Comparison of ENCODE assay signal across 9 cellular contexts in the genomic region with DNA sequence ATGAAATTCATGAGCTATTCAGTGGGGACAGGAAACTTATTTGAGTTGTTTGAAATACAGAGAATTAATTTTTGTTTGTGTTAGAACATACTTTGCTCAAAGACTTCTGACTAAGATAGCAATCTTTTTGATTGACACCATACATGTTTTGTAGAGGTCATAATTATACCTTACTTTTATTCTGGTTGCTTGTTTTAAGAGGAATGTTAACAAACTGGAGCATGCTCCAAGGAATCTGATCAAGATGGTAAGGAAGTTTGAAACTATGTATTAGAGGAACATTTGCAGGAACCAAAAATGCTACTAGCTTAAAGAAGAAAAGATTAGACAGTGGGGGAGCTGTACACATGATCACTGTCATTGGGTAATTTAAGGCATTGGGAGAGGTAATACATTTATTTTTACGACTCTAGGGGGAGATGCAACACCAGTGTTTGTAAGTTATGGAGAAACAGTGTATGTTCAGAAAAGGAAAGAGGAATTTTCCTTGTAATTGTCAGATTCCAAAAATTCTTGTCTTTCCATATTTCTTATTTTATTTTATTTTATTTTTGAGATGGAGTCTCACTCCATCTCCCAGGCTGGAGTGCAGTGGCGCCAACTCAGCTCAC. TPM values are rescaled to one million over a fixed set of nuclear protein-coding genes. Genes with fewer than 3 reads are reported as not detected.
DNase-seq lines count a peak whose midpoint lies in the region; ATAC-seq and TF ChIP-seq lines count a peak whose summit lies in the region.
"Had no signal": no experiment of that assay in that cellular context is flagged by ENCODE, and none has a peak within 500 bp of the region (broad histone marks: within the 10 kb centered on the region; RNA-seq: fewer than 3 reads in every experiment).

No MANE protein-coding gene starts in this region.

- H3K27me3 Mint-ChIP-seq in CD8-positive, alpha-beta memory T cell = no peaks in the 10 kb centered on the region

- H3K9me3 Mint-ChIP-seq in CD8-positive, alpha-beta memory T cell = no peaks in the 10 kb centered on the region

- CTCF ChIA-PET in CD8-positive, alpha-beta memory T cell (lab: Charles Lee) = interaction anchor here (1.3 kb wide), 1 partner anchor 285 kb away, joined by 5 read pairs; no protein-coding TSS in a partner anchor

- H3K4me1 Mint-ChIP-seq in CD8-positive, alpha-beta memory T cell = peaks cover 68 to 90% (median 89%) of the 10 kb centered on the region in 3 donors

- H4K20me1 ChIP-seq in MM.1S (ENCODE audit: insufficient read depth, low read length) = peaks cover 58% of the 10 kb centered on the region
- H4K20me1 ChIP-seq in osteoblast (ENCODE audit: insufficient read depth, low read length) = peaks cover 75% of the 10 kb centered on the region

- peak overlapping the region in 4 of 7 donors; percentile 27 to 48 (median 34) for H3K4me3 Mint-ChIP-seq in CD8-positive, alpha-beta memory T cell

- H3K4me1 ChIP-seq in CD8-positive, alpha-beta memory T cell (ENCODE audit: insufficient read depth, low read length) = peaks cover 48% of the 10 kb centered on the region
- peaks cover 10% of the 10 kb centered on the region for H3K4me1 ChIP-seq in MM.1S (ENCODE audit: low read length)
- H3K4me1 ChIP-seq in osteoblast (ENCODE audit: insufficient read depth, low read length) = peaks cover 28% of the 10 kb centered on the region

- no peaks in the 10 kb centered on the region for H3F3A ChIP-seq in MM.1S (ENCODE audit: insufficient read depth, low read length)

- no peaks in the 10 kb centered on the region for H3K27me3 ChIP-seq in CD8-positive, alpha-beta memory T cell (ENCODE audit: insufficient read depth, low read length, poor library complexity, severe bottlenecking)
- H3K27me3 ChIP-seq in MM.1S (replicated peaks; ENCODE audit: insufficient read depth, low read length) (no peaks in the 10 kb centered on the region), osteoblast (ENCODE audit: insufficient read depth, low read length) (no peaks in the 10 kb centered on the region)

- H3K27ac ChIP-seq in CD8-positive, alpha-beta memory T cell (ENCODE audit: low read depth, low read length) = no peak overlapping the region
- H3K27ac ChIP-seq in MM.1S (ENCODE audit: low read length) = no peak overlapping the region
- H3K27ac ChIP-seq in osteoblast (ENCODE audit: low read depth, low read length) = no peak overlapping the region

- ATAC-seq in GM19438 (IDR thresholded peaks at IDR 0.05; ENCODE audit: low read depth, unreplicated experiment) (peak; percentile 54), GM19395 (IDR thresholded peaks at IDR 0.05; ENCODE audit: unreplicated experiment) (no peak)

- H2AFZ ChIP-seq in MM.1S (ENCODE audit: low read length) (no peak overlapping the region), osteoblast (ENCODE audit: low read length) (no peak overlapping the region)

- peak; percentile 9; the same call in 1 of the 2 replicates for TF ChIP-seq CTCF in MM.1S (IDR thresholded peaks at IDR 0.05; ENCODE audit: low read length)
- TF ChIP-seq CTCF in osteoblast (IDR thresholded peaks at IDR 0.05; ENCODE audit: extremely low read depth, low read depth, low read length) = peak; percentile 49

- no peak overlapping the region for H3K9ac ChIP-seq in MM.1S (ENCODE audit: low read length)

- H3K4me3 ChIP-seq in CD8-positive, alpha-beta memory T cell (ENCODE audit: low read length) = no peak overlapping the region
- H3K4me3 ChIP-seq in MM.1S (ENCODE audit: low read length) (no peak overlapping the region), osteoblast (ENCODE audit: insufficient read depth, low read length) (no peak overlapping the region)

- H3K4me2 ChIP-seq in MM.1S (ENCODE audit: low read depth, low read length) = no peak overlapping the region
- no peak overlapping the region for H3K4me2 ChIP-seq in osteoblast (ENCODE audit: insufficient read depth, low read length)

- peak overlapping the region in 5 of 8 donors; percentile 7 to 65 (median 51) for H3K27ac Mint-ChIP-seq in CD8-positive, alpha-beta memory T cell

- H3K36me3 ChIP-seq in CD8-positive, alpha-beta memory T cell (ENCODE audit: insufficient read depth, low read length) = no peaks in the 10 kb centered on the region
- no peaks in the 10 kb centered on the region for H3K36me3 ChIP-seq in MM.1S (replicated peaks; ENCODE audit: insufficient read depth, low read length)
- no peaks in the 10 kb centered on the region for H3K36me3 ChIP-seq in osteoblast (ENCODE audit: insufficient read depth, low read length)

- DNase-seq in CD8-positive, alpha-beta memory T cell = no peak
- DNase-seq in MM.1S (no peak), cerebellar cortex (ENCODE audit: low spot score) (peak; percentile 25), osteoblast (ENCODE audit: insufficient read length, low spot score, missing footprints) (no peak), GM19238 (ENCODE audit: insufficient read length, low spot score) (no peak)
- no peak for DNase-seq in stimulated activated CD4-positive, alpha-beta T cell treated with anti-CD3 and anti-CD28 coated beads, Interleukin-2, amount 100 ng/mL, for 48 hours
- DNase-seq: right cardiac atrium had no signal

- H3K9me2 ChIP-seq in MM.1S (replicated peaks; ENCODE audit: insufficient read depth, low read length) = no peaks in the 10 kb centered on the region

- POLR2A ChIA-PET in CD8-positive, alpha-beta memory T cell (lab: Charles Lee) = no interaction called here

- H3K36me3 Mint-ChIP-seq in CD8-positive, alpha-beta memory T cell = peaks cover 0 to 3% (median 0%) of the 10 kb centered on the region in 3 donors

- peaks cover 99% of the 10 kb centered on the region for H3K79me2 ChIP-seq in MM.1S (ENCODE audit: low read length)
- H3K79me2 ChIP-seq in osteoblast (ENCODE audit: insufficient read depth, low read length) = peaks cover 98% of the 10 kb centered on the region

- no peaks in the 10 kb centered on the region for H3K9me3 ChIP-seq in CD8-positive, alpha-beta memory T cell (ENCODE audit: low read length)
- no peaks in the 10 kb centered on the region for H3K9me3 ChIP-seq in MM.1S (replicated peaks; ENCODE audit: insufficient read depth, low read length)
- H3K9me3 ChIP-seq in osteoblast (ENCODE audit: low read depth, low read length) = no peaks in the 10 kb centered on the region

RNA-seq across cellular contexts. Expression of a gene that starts 8.0 kb away (rescaled TPM):
- 100 to 1,000 TPM; 139 to 141 TPM for total RNA-seq in CD8-positive, alpha-beta memory T cell
- 31.6 TPM for polyA plus RNA-seq in CD8-positive, alpha-beta memory T cell
- total RNA-seq in osteoblast = 48.5 and 61.0 TPM in 2 replicates
